In the genomic region with DNA sequence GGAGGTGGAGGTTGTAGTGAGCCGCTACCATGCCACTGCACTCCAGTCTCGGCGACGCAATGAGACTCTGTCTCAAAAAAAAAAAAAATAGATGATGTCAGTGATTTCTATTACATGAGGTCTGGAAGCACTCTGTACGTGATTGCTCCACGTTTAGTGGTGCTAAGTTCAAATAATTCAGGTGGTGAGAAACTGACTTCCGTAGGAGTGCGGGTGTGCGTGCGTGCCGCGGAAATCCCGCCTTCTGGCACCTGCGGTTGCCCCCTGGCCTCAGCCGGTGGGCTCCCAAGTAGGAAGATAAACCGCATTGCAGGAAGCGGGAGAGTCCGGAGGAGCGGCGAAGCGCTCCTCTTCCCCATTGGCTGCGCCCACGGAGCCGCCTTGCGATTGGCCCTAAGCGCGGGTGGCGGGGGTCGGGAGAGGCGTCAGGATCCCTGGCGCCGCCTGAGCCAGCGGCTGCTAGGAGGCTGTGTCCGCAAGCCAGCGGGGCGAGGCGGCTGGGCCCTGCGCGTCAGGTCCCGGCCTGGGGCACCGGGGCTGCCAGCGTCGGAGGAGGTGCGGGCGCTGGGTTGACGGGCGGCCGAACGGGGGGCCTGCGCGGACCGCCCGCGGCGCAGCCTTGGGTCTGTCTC, we compare ENCODE assay signal across 8 cellular contexts. TPM values are rescaled to one million over a fixed set of nuclear protein-coding genes. Genes with fewer than 3 reads are reported as not detected.
DNase-seq lines count a peak whose midpoint lies in the region; ATAC-seq and TF ChIP-seq lines count a peak whose summit lies in the region.
"Not testable (repeated sequence)": the region's sequence is repeated elsewhere in the genome, so short reads cannot be mapped to it uniquely, and the experiment has no call there.

No MANE protein-coding gene starts in this region.

- not testable (repeated sequence) for H3K27ac Mint-ChIP-seq in activated CD4-positive, alpha-beta memory T cell treated with anti-CD3 and anti-CD28 coated beads, Interleukin-2, amount 10 ng/mL, durations not matched to agents 7 days and 5 days
- H3K27ac Mint-ChIP-seq in type B pancreatic cell: peak overlapping the region; percentile 60

- 6 to 11% methylated on average over 55 of the region's 55 CpGs for WGBS in sigmoid colon, 2 donors

- peak overlapping the region; percentile 69 for H3K4me3 Mint-ChIP-seq in activated CD4-positive, alpha-beta memory T cell treated with anti-CD3 and anti-CD28 coated beads, Interleukin-2, amount 10 ng/mL, durations not matched to agents 7 days and 5 days
- peak overlapping the region; percentile 83 for H3K4me3 Mint-ChIP-seq in type B pancreatic cell

- H3K9me3 ChIP-seq in sigmoid colon: not testable (repeated sequence)

- ATAC-seq in HG02840 (IDR thresholded peaks at IDR 0.05; ENCODE audit: low FRiP score, unreplicated experiment): peak; percentile 63

- peak; percentile 23 for DNase-seq in GM10248 (ENCODE audit: extremely low spot score)
- DNase-seq in NCI-H446 treated with DMSO at 0.1 percent for 48 hours (lab: John Stamatoyannopoulos, UW): peak; percentile 51
- peak; percentile 31 for DNase-seq in activated CD4-positive, alpha-beta memory T cell treated with anti-CD3 and anti-CD28 coated beads, Interleukin-2, amount 10 ng/mL, durations not matched to agents 7 days and 5 days
- peak; percentile 52 for DNase-seq in cerebellar cortex (ENCODE audit: low spot score)
- DNase-seq in islet precursor cell: peak; percentile 90
- DNase-seq in sigmoid colon: peak; percentile 70
- not testable (repeated sequence) for DNase-seq in type B pancreatic cell (ENCODE audit: extremely low spot score, unreplicated experiment)

- H3K27ac ChIP-seq in sigmoid colon: peak overlapping the region; percentile 27 to 69 (median 33)

- not testable (repeated sequence) for H3K9me3 Mint-ChIP-seq in activated CD4-positive, alpha-beta memory T cell treated with anti-CD3 and anti-CD28 coated beads, Interleukin-2, amount 10 ng/mL, durations not matched to agents 7 days and 5 days; type B pancreatic cell

- peaks cover 12% of the 10 kb centered on the region for H3K4me1 Mint-ChIP-seq in activated CD4-positive, alpha-beta memory T cell treated with anti-CD3 and anti-CD28 coated beads, Interleukin-2, amount 10 ng/mL, durations not matched to agents 7 days and 5 days
- H3K4me1 Mint-ChIP-seq in type B pancreatic cell (ENCODE audit: unreplicated experiment): not testable (repeated sequence)

- TF ChIP-seq CTCF in GM10248 (IDR thresholded peaks at IDR 0.05; ENCODE audit: control extremely low read depth, extremely low read depth, low read depth, missing control alignments); sigmoid colon (IDR thresholded peaks at IDR 0.05); type B pancreatic cell (conservative IDR thresholded peaks at IDR 0.05): not testable (repeated sequence)

- TF ChIP-seq EP300 in sigmoid colon (IDR thresholded peaks at IDR 0.05): not testable (repeated sequence)

- POLR2A ChIA-PET in GM10248 (lab: Yijun Ruan, JAX); activated CD4-positive, alpha-beta memory T cell treated with anti-CD3 and anti-CD28 coated beads, Interleukin-2, amount 10 ng/mL, durations not matched to agents 7 days and 5 days (lab: Charles Lee): not testable (repeated sequence)

- intact Hi-C loops in sigmoid colon (cut with DNase I): not testable (repeated sequence)

- peaks cover 37% of the 10 kb centered on the region for H3K27me3 Mint-ChIP-seq in activated CD4-positive, alpha-beta memory T cell treated with anti-CD3 and anti-CD28 coated beads, Interleukin-2, amount 10 ng/mL, durations not matched to agents 7 days and 5 days
- peaks cover 32% of the 10 kb centered on the region for H3K27me3 Mint-ChIP-seq in type B pancreatic cell

- H3K36me3 Mint-ChIP-seq in activated CD4-positive, alpha-beta memory T cell treated with anti-CD3 and anti-CD28 coated beads, Interleukin-2, amount 10 ng/mL, durations not matched to agents 7 days and 5 days (ENCODE audit: low read depth); type B pancreatic cell: not testable (repeated sequence)

- H3K4me1 ChIP-seq in sigmoid colon: not testable (repeated sequence)

- H3K4me3 ChIP-seq in sigmoid colon: peak overlapping the region; percentile 16 to 51 (median 40)

- CTCF ChIA-PET in GM10248 (lab: Yijun Ruan, JAX); activated CD4-positive, alpha-beta memory T cell treated with anti-CD3 and anti-CD28 coated beads, Interleukin-2, amount 10 ng/mL, durations not matched to agents 7 days and 5 days (lab: Charles Lee): not testable (repeated sequence)

- not testable (repeated sequence) for TF ChIP-seq POLR2A in sigmoid colon (IDR thresholded peaks at IDR 0.05)

- not testable (repeated sequence) for H3K36me3 ChIP-seq in sigmoid colon

- H3K27me3 ChIP-seq in sigmoid colon: not testable (repeated sequence)

RNA-seq across cellular contexts. Expression of gene NIPA1, which starts 28.9 kb away (rescaled TPM):
- 10 to 100 TPM; 24.0 to 26.2 TPM for total RNA-seq in activated CD4-positive, alpha-beta memory T cell treated with anti-CD3 and anti-CD28 coated beads, Interleukin-2, amount 10 ng/mL, durations not matched to agents 7 days and 5 days
- 10 to 100 TPM in 3 of 4 donors, 1 to 10 TPM in 1; 9.9 to 16.0 (median 12.3) TPM for total RNA-seq in sigmoid colon
- polyA plus RNA-seq in sigmoid colon: 1 to 10 TPM; 3.0 to 5.8 (median 5.5) TPM
- total RNA-seq in type B pancreatic cell (ENCODE audit: low replicate concordance): 11.7 and 16.5 TPM in 2 replicates
